ENCODE assay signal across 19 cellular contexts in genomic region chr21:43959231-43960041, GRCh38. TPM values are rescaled to one million over a fixed set of nuclear protein-coding genes. Genes with fewer than 3 reads are reported as not detected.
DNase-seq lines count a peak whose midpoint lies in the region; ATAC-seq, FAIRE-seq and TF ChIP-seq lines count a peak whose summit lies in the region.
"Had no signal": no experiment of that assay in that cellular context is flagged by ENCODE, and none has a peak within 500 bp of the region (broad histone marks: within the 10 kb centered on the region; RNA-seq: fewer than 3 reads in every experiment).

No MANE protein-coding gene starts in this region.

- no peak for FAIRE-seq in urothelium cell line (lab: Jason Lieb, UNC)
- FAIRE-seq: astrocyte, endothelial cell of umbilical vein, H54 had no signal

- H2BK120ac ChIP-seq in mesenchymal stem cell (ENCODE audit: low read depth, low read length) = no peak overlapping the region

- ATAC-seq in Right ventricle myocardium inferior = no peak
- ATAC-seq in T-helper 17 cell = peak; percentile 42
- no peak for ATAC-seq in HG03135 (IDR thresholded peaks at IDR 0.05; ENCODE audit: unreplicated experiment)
- ATAC-seq: left colon had no signal

- H3K9me3 ChIP-seq in right atrium auricular region (no peaks in the 10 kb centered on the region), T-helper 17 cell (ENCODE audit: control insufficient read depth, low read length, poor library complexity, severe bottlenecking) (no peaks in the 10 kb centered on the region), mesenchymal stem cell (ENCODE audit: control insufficient read depth, low read length) (no peaks in the 10 kb centered on the region)
- H3K9me3 ChIP-seq: sigmoid colon had no signal

- peak overlapping the region; percentile 90 for H4K91ac ChIP-seq in mesenchymal stem cell (ENCODE audit: low read length)

- TF ChIP-seq CTCF in right atrium auricular region (IDR thresholded peaks at IDR 0.05) = no peak

- peak overlapping the region; percentile 30 for H4K8ac ChIP-seq in mesenchymal stem cell (ENCODE audit: low read length)

- H2AK5ac ChIP-seq in mesenchymal stem cell (ENCODE audit: low read length, severe bottlenecking) = no peak overlapping the region

- DNase-seq in Right ventricle myocardium inferior (ENCODE audit: missing footprints) (peak; percentile 35), right atrium auricular region (ENCODE audit: low spot score) (no peak), T-helper 17 cell (no peak), mesenchymal stem cell (no peak), urothelium cell line (ENCODE audit: low spot score) (peak; percentile 21), NCI-H1048 (lab: John Stamatoyannopoulos, UW) (no peak), RKO (ENCODE audit: low spot score) (no peak)
- DNase-seq: activated naive CD4-positive, alpha-beta T cell; COR-L47; left colon; nucleus accumbens; RPMI8226; sigmoid colon; stimulated activated CD4-positive, alpha-beta T cell treated with anti-CD3 and anti-CD28 coated beads, Interleukin-1b, Interleukin-23, amount 100 ng/mL, for 48 hours; WERI-Rb-1 had no signal

- no peaks in the 10 kb centered on the region for H3K27me3 Mint-ChIP-seq in T-helper 17 cell

- H3K4me1 ChIP-seq in right atrium auricular region = peaks cover 0 to 34% of the 10 kb centered on the region in 2 donors
- H3K4me1 ChIP-seq in mesenchymal stem cell (ENCODE audit: control insufficient read depth, insufficient read depth, low read depth, low read length) = peaks cover 24% of the 10 kb centered on the region

- no peak overlapping the region for H3K27ac Mint-ChIP-seq in T-helper 17 cell

- no peak overlapping the region for H3K4ac ChIP-seq in mesenchymal stem cell (ENCODE audit: low read depth in 1 of 2, low read length in 2 of 2)

- H2AFZ ChIP-seq in mesenchymal stem cell (ENCODE audit: low read depth, low read length) = no peak overlapping the region

- H3K79me1 ChIP-seq in mesenchymal stem cell (replicated peaks; ENCODE audit: low read length, poor library complexity, severe bottlenecking) = peaks cover 29% of the 10 kb centered on the region

- H2BK12ac ChIP-seq in mesenchymal stem cell (ENCODE audit: low read length in 2 of 2) = no peak overlapping the region

- peak overlapping the region in 1 of 2 experiments; percentile 5 for H3K14ac ChIP-seq in mesenchymal stem cell (ENCODE audit: low read length in 2 of 2)

- no peak overlapping the region for H3K4me2 ChIP-seq in mesenchymal stem cell (ENCODE audit: low read length, poor library complexity, severe bottlenecking)

- H3K4me3 Mint-ChIP-seq in T-helper 17 cell = no peak overlapping the region

- H3K9ac ChIP-seq in mesenchymal stem cell (ENCODE audit: low read length) = no peak overlapping the region

- H3K4me3 ChIP-seq in right atrium auricular region (no peak overlapping the region), mesenchymal stem cell (ENCODE audit: insufficient read depth in 1 of 2, low read depth in 1 of 2, low read length in 2 of 2) (peak overlapping the region in 1 of 2 experiments; percentile 5)
- H3K4me3 ChIP-seq: sigmoid colon had no signal

- H3K27ac ChIP-seq in right atrium auricular region (no peak overlapping the region), mesenchymal stem cell (ENCODE audit: low read length, poor library complexity, severe bottlenecking) (no peak overlapping the region)
- H3K27ac ChIP-seq: sigmoid colon, WERI-Rb-1 had no signal

- peaks cover 3% of the 10 kb centered on the region for H3K36me3 Mint-ChIP-seq in T-helper 17 cell (ENCODE audit: low read depth)

- WGBS in mesenchymal stem cell = 95% methylated on average over 35 of the region's 37 CpGs

- intact Hi-C loops in Right ventricle myocardium inferior (cut with DNase I) = no loop called here

- H2BK5ac ChIP-seq in mesenchymal stem cell (ENCODE audit: low read depth, low read length, poor library complexity, severe bottlenecking) = no peak overlapping the region

- peaks cover 23% of the 10 kb centered on the region for H3K36me3 ChIP-seq in right atrium auricular region
- peaks cover 26 to 39% of the 10 kb centered on the region in 2 experiments for H3K36me3 ChIP-seq in mesenchymal stem cell (ENCODE audit: control insufficient read depth in 1 of 2, insufficient read depth in 2 of 2, low read depth in 1 of 2, low read length in 2 of 2)

- no peak overlapping the region for H2BK15ac ChIP-seq in mesenchymal stem cell (ENCODE audit: low read depth, poor library complexity, severe bottlenecking)

- H3K27me3 ChIP-seq in right atrium auricular region (no peaks in the 10 kb centered on the region), mesenchymal stem cell (ENCODE audit: control insufficient read depth in 1 of 2, insufficient read depth in 1 of 2, low read length in 2 of 2) (no peaks in the 10 kb centered on the region)
- H3K27me3 ChIP-seq: sigmoid colon had no signal

- H3K18ac ChIP-seq in mesenchymal stem cell (ENCODE audit: low read depth in 1 of 2, low read length in 2 of 2) = no peak overlapping the region

- H3K23ac ChIP-seq in mesenchymal stem cell (ENCODE audit: low read length in 2 of 2) = no peak overlapping the region

- H3K4me1 Mint-ChIP-seq in T-helper 17 cell = peaks cover 6% of the 10 kb centered on the region

RNA-seq across cellular contexts. Expression of gene TRAPPC10, which starts 52.7 kb away (rescaled TPM):
- total RNA-seq in Right ventricle myocardium inferior (20.3 TPM), right atrium auricular region (10 to 100 TPM; 18.2 to 19.7 TPM), T-helper 17 cell (100 to 1,000 TPM; 107 to 122 TPM)
- polyA plus RNA-seq in mesenchymal stem cell (2013, experiment 1 of 2) = 17.2 TPM
- polyA plus RNA-seq in mesenchymal stem cell (2013, experiment 2 of 2) = 17.3 TPM

Comparison
In these comparisons a context has a peak if more than half of its experiments do, and no peak if none do; other contexts are left out.
1. DNase-seq: peak in Right ventricle myocardium inferior (single experiment) and urothelium cell line (single experiment); none in right atrium auricular region (single experiment), T-helper 17 cell (0 of 3), mesenchymal stem cell (single experiment), NCI-H1048 (single experiment) and RKO (single experiment).